ENCODE assay signal across 25 cellular contexts in genomic region chr7:96189129-96189815, GRCh38.
DNase-seq lines count a peak whose midpoint lies in the region; ATAC-seq and TF ChIP-seq lines count a peak whose summit lies in the region.
"Had no signal": no experiment of that assay in that cellular context is flagged by ENCODE, and none has a peak within 500 bp of the region (broad histone marks: within the 10 kb centered on the region; RNA-seq: fewer than 3 reads in every experiment).

No MANE protein-coding gene starts in this region.

- no peak overlapping the region for H3K23ac ChIP-seq in trophoblast cell (ENCODE audit: low read length)

- ATAC-seq in left cardiac atrium, result no peak
- no peak for ATAC-seq in aorta (ENCODE audit: low FRiP score)
- ATAC-seq: A549; activated CD4-positive, alpha-beta T cell treated with anti-CD3 and anti-CD28 coated beads for 36 hours; gastrocnemius medialis; stimulated activated naive CD8-positive, alpha-beta T cell treated with anti-CD3 and anti-CD28 coated beads, Interleukin-15, amount 100 ng/mL, for 72 hours had no signal

- WGBS in trophoblast cell (ENCODE audit: extremely low coverage, insufficient coverage, insufficient read length), result no CpG with 5 or more reads among the region's 4 CpGs
- 20% methylated on average over 4 of the region's 4 CpGs for WGBS in aorta, 2 donors

- no peaks in the 10 kb centered on the region for H3K79me1 ChIP-seq in trophoblast cell (ENCODE audit: low read length)

- no peak overlapping the region for H2AK5ac ChIP-seq in trophoblast cell (ENCODE audit: low read length)

- no peak for TF ChIP-seq CTCF in left ventricle myocardium inferior (IDR thresholded peaks at IDR 0.05; ENCODE audit: borderline replicate concordance)
- no peak for TF ChIP-seq CTCF in fibroblast of villous mesenchyme (IDR thresholded peaks at IDR 0.05; ENCODE audit: insufficient read depth, low read depth, low read length)

- peak overlapping the region; percentile 49 for H4K91ac ChIP-seq in trophoblast cell (ENCODE audit: low read depth, low read length)

- H3K36me3 ChIP-seq in left ventricle myocardium inferior (peaks cover 75% of the 10 kb centered on the region), trophoblast cell (ENCODE audit: control insufficient read depth in 1 of 2, insufficient read depth in 2 of 2, low read length in 2 of 2) (peaks cover 3% of the 10 kb centered on the region in 2 experiments), aorta (ENCODE audit: control insufficient read depth in 1 of 2, insufficient read depth in 2 of 2, low read length in 1 of 2) (peaks cover 0 to 3% of the 10 kb centered on the region in 2 donors)

- DNase-seq in left ventricle myocardium inferior, result no peak
- no peak for DNase-seq in left cardiac atrium
- DNase-seq in fibroblast of villous mesenchyme (ENCODE audit: low read depth), result no peak
- DNase-seq in trophoblast cell, result no peak
- no peak for DNase-seq in aorta
- no peak for DNase-seq in germinal center (ENCODE audit: low spot score)
- no peak for DNase-seq in RPMI8226
- no peak for DNase-seq in GDM1 (lab: John Stamatoyannopoulos, UW)
- DNase-seq: activated CD4-positive, alpha-beta T cell treated with anti-CD3 and anti-CD28 coated beads for 36 hours; activated naive CD4-positive, alpha-beta T cell treated with anti-CD3 and anti-CD28 coated beads, Interleukin-2, amount 10 ng/mL, durations not matched to agents 7 days and 5 days; activated T-cell treated with anti-CD3 and anti-CD28 coated beads, Interleukin-2, amount 50 U/mL, for 48 hours; COR-L47; gastrocnemius medialis; islet precursor cell; mammary epithelial cell; NCI-H1436 treated with DMSO at 0.1 percent for 48 hours; NCI-H526; OCI-M1; retina; SHP77 treated with DMSO at 0.1 percent for 48 hours; stimulated activated naive CD8-positive, alpha-beta T cell treated with anti-CD3 and anti-CD28 coated beads, Interleukin-15, amount 100 ng/mL, for 72 hours; T-helper 1 cell had no signal

- H3K4me2 ChIP-seq in trophoblast cell (ENCODE audit: low read length), result no peak overlapping the region
- H3K4me2 ChIP-seq: A549 had no signal

- H3K27me3 ChIP-seq in left ventricle myocardium inferior (ENCODE audit: low read depth) (no peaks in the 10 kb centered on the region), trophoblast cell (ENCODE audit: insufficient read depth, low read length) (no peaks in the 10 kb centered on the region), aorta (ENCODE audit: control insufficient read depth in 1 of 2, insufficient read depth in 2 of 2, low read length in 1 of 2) (no peaks in the 10 kb centered on the region)
- H3K27me3 ChIP-seq: gastrocnemius medialis had no signal

- peaks cover 6% of the 10 kb centered on the region for H3K4me1 ChIP-seq in left ventricle myocardium inferior
- H3K4me1 ChIP-seq in trophoblast cell (ENCODE audit: control insufficient read depth in 1 of 2, insufficient read depth in 2 of 2, low read length in 2 of 2), result peaks cover 3 to 8% of the 10 kb centered on the region in 2 experiments
- no peaks in the 10 kb centered on the region for H3K4me1 ChIP-seq in aorta (ENCODE audit: control insufficient read depth in 1 of 2, insufficient read depth in 2 of 2, low read length in 2 of 2)
- H3K4me1 ChIP-seq: A549, gastrocnemius medialis had no signal

- H2BK12ac ChIP-seq in trophoblast cell (ENCODE audit: low read length), result no peak overlapping the region

- H3K9me3 ChIP-seq in left ventricle myocardium inferior (replicated peaks) (no peaks in the 10 kb centered on the region), trophoblast cell (ENCODE audit: insufficient read depth, low read depth, low read length) (no peaks in the 10 kb centered on the region), aorta (ENCODE audit: control insufficient read depth, low read length) (no peaks in the 10 kb centered on the region)
- H3K9me3 ChIP-seq: A549, gastrocnemius medialis had no signal

- H2BK5ac ChIP-seq in trophoblast cell (ENCODE audit: low read depth, low read length, poor library complexity), result no peak overlapping the region

- no peak overlapping the region for H3K14ac ChIP-seq in trophoblast cell (ENCODE audit: low read length)

- H3K79me2 ChIP-seq in trophoblast cell (ENCODE audit: control insufficient read depth, insufficient read depth, low read length, poor library complexity), result no peaks in the 10 kb centered on the region

- H3K4me3 ChIP-seq in left ventricle myocardium inferior (no peak overlapping the region), fibroblast of villous mesenchyme (ENCODE audit: low read depth, low read length) (peak overlapping the region; percentile 33), trophoblast cell (ENCODE audit: low read depth, low read length) (no peak overlapping the region), aorta (ENCODE audit: low read length in 2 of 2) (peak overlapping the region; percentile 16 to 60)
- H3K4me3 ChIP-seq: A549, gastrocnemius medialis had no signal

- no peak overlapping the region for H4K12ac ChIP-seq in trophoblast cell (ENCODE audit: low read depth, low read length)

- H3K27ac ChIP-seq in left ventricle myocardium inferior (replicated peaks) (peak overlapping the region; percentile 13), trophoblast cell (ENCODE audit: low read depth, low read length) (peak overlapping the region; percentile 42), aorta (ENCODE audit: low read depth in 1 of 2, low read length in 2 of 2) (no peak overlapping the region)
- H3K27ac ChIP-seq: A549, epithelial cell of prostate, gastrocnemius medialis, HL-60 had no signal

- no peak overlapping the region for H3K9ac ChIP-seq in trophoblast cell (ENCODE audit: low read length)

- intact Hi-C loops in left ventricle myocardium inferior (cut with micrococcal nuclease), result no loop called here
- intact Hi-C loops in left cardiac atrium (cut with DNase I), result no loop called here
- intact Hi-C loops in aorta (cut with DNase I), result no loop called here

- H3K18ac ChIP-seq in trophoblast cell (ENCODE audit: low read length), result no peak overlapping the region

- no peak overlapping the region for H3K4ac ChIP-seq in trophoblast cell (ENCODE audit: low read depth, low read length)

- H2BK120ac ChIP-seq in trophoblast cell (ENCODE audit: insufficient read depth, low read length, poor library complexity), result no peak overlapping the region

- H4K8ac ChIP-seq in trophoblast cell (ENCODE audit: low read depth, low read length), result no peak overlapping the region

- H2AFZ ChIP-seq in trophoblast cell (ENCODE audit: insufficient read depth, low read length, poor library complexity), result no peak overlapping the region

Comparison
In these comparisons a context has a peak if more than half of its experiments do, and no peak if none do; other contexts are left out.
1. H3K27ac ChIP-seq: peak in left ventricle myocardium inferior (single experiment) and trophoblast cell (single experiment); none in aorta (0 of 2).
2. H3K4me3 ChIP-seq: peak in fibroblast of villous mesenchyme (single experiment) and aorta (2 of 2); none in left ventricle myocardium inferior (single experiment) and trophoblast cell (single experiment).